ENCODE assay signal across 9 cellular contexts in the genomic region with DNA sequence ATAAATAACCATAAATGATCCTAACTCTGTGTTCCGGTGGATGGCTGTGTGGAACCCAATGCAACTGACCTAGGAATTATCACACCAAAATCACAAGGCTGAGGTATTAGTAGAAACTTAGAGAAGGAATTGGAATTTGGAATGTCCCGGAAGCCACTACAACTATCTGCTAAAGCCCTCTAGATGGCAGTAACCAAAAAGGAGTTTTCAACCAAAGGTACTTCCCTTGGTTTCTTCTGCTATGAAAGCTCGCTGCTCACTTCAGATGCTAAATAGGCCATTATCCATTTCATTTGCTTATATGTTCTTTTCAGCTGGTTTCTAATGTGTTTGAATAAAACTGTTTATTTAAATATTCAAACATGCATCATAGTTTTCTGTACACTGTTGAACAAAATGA.
DNase-seq lines count a peak whose midpoint lies in the region; ATAC-seq lines count a peak whose summit lies in the region.
"Had no signal": no experiment of that assay in that cellular context is flagged by ENCODE, and none has a peak within 500 bp of the region (broad histone marks: within the 10 kb centered on the region; RNA-seq: fewer than 3 reads in every experiment).

No MANE protein-coding gene starts in this region.

- H3K27me3 Mint-ChIP-seq in CD8-positive, alpha-beta memory T cell: no peaks in the 10 kb centered on the region

- no peak overlapping the region for H3K4me3 ChIP-seq in CD8-positive, alpha-beta memory T cell (ENCODE audit: low read length)

- no peaks in the 10 kb centered on the region for H3K27me3 ChIP-seq in CD8-positive, alpha-beta memory T cell (ENCODE audit: insufficient read depth, low read length, poor library complexity, severe bottlenecking)

- H3K27ac ChIP-seq in CD8-positive, alpha-beta memory T cell (ENCODE audit: low read depth, low read length): no peak overlapping the region

- POLR2A ChIA-PET in CD8-positive, alpha-beta memory T cell (lab: Charles Lee): no interaction called here

- no peaks in the 10 kb centered on the region for H3K36me3 Mint-ChIP-seq in CD8-positive, alpha-beta memory T cell

- H3K4me1 Mint-ChIP-seq in CD8-positive, alpha-beta memory T cell: no peaks in the 10 kb centered on the region

- no peaks in the 10 kb centered on the region for H3K9me3 ChIP-seq in CD8-positive, alpha-beta memory T cell (ENCODE audit: low read length)

- H3K4me1 ChIP-seq in CD8-positive, alpha-beta memory T cell (ENCODE audit: insufficient read depth, low read length): no peaks in the 10 kb centered on the region

- DNase-seq in NCI-H1105 treated with DMSO at 0.1 percent for 48 hours (lab: John Stamatoyannopoulos, UW) (peak; percentile 18), NCI-H1105 (lab: John Stamatoyannopoulos, UW) (no peak), NCI-H82 treated with DMSO at 0.1 percent for 48 hours (lab: John Stamatoyannopoulos, UW; ENCODE audit: unreplicated experiment) (peak; percentile 19), dermis blood vessel endothelial cell (peak; percentile 34), putamen (ENCODE audit: low spot score) (peak; percentile 35)
- no peak for DNase-seq in CD8-positive, alpha-beta memory T cell

- no peaks in the 10 kb centered on the region for H3K36me3 ChIP-seq in CD8-positive, alpha-beta memory T cell (ENCODE audit: insufficient read depth, low read length)

- ATAC-seq in GM21576 (IDR thresholded peaks at IDR 0.05; ENCODE audit: unreplicated experiment): no peak
- no peak for ATAC-seq in GM19455 (IDR thresholded peaks at IDR 0.05; ENCODE audit: unreplicated experiment)
- ATAC-seq: activated CD4-positive, CD25-positive, alpha-beta regulatory T cell treated with anti-CD3 and anti-CD28 coated beads, Interleukin-2, amount 50 U/mL, for 24 hours had no signal

- peaks cover 0 to 24% (median 2%) of the 10 kb centered on the region in 5 donors for H3K9me3 Mint-ChIP-seq in CD8-positive, alpha-beta memory T cell

- CTCF ChIA-PET in CD8-positive, alpha-beta memory T cell (lab: Charles Lee): no interaction called here

- no peak overlapping the region for H3K4me3 Mint-ChIP-seq in CD8-positive, alpha-beta memory T cell

- no peak overlapping the region for H3K27ac Mint-ChIP-seq in CD8-positive, alpha-beta memory T cell

Comparison
In these comparisons a context has a peak if more than half of its experiments do, and no peak if none do; other contexts are left out.
1. DNase-seq: peak in NCI-H1105 treated with DMSO at 0.1 percent for 48 hours (single experiment), NCI-H82 treated with DMSO at 0.1 percent for 48 hours (single experiment), dermis blood vessel endothelial cell (single experiment) and putamen (single experiment); none in NCI-H1105 (single experiment) and CD8-positive, alpha-beta memory T cell (0 of 5).